18 cellular contexts compared by ENCODE assay signal in the genomic region with DNA sequence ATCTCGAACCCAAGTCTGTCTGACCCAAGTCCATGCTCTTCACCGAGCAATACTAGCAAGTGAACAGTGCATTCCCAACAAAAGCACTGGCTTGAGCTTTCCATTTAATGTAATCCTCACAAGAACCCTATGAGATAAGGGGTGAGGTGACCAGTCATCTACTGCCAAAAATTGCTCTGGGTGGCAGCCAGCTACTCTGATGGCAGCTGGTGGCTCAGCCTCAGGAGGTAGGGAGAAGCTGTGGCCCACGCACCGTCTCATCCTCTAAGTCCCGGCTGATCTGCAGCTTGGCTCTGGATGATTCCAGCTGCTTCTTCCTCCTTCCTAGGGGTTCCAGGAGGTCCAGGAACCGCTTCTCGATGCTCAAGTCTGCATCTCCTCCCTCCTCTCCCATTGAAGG.
"Had no signal": no experiment of that assay in that cellular context is flagged by ENCODE, and none has a peak within 500 bp of the region (broad histone marks: within the 10 kb centered on the region; RNA-seq: fewer than 3 reads in every experiment).

No MANE protein-coding gene starts in this region.

- ATAC-seq: activated CD4-positive, alpha-beta T cell treated with anti-CD3 and anti-CD28 coated beads for 36 hours; activated CD8-positive, alpha-beta memory T cell treated with anti-CD3 and anti-CD28 coated beads, Interleukin-2, amount 10 ng/mL, durations not matched to agents 7 days and 5 days; activated T-helper 17 cell treated with anti-CD3 and anti-CD28 coated beads, Interleukin-2, amount 50 U/mL, for 72 hours; naive thymus-derived CD8-positive, alpha-beta T cell; WTC11 had no signal

- FAIRE-seq: frontal cortex had no signal

- H3K36me3 ChIP-seq: sigmoid colon, thyroid gland had no signal

- DNase-seq: activated CD4-positive, alpha-beta memory T cell treated with anti-CD3 and anti-CD28 coated beads, Interleukin-2, amount 10 ng/mL, durations not matched to agents 7 days and 5 days; activated CD4-positive, alpha-beta T cell treated with anti-CD3 and anti-CD28 coated beads for 36 hours; activated CD8-positive, alpha-beta memory T cell treated with anti-CD3 and anti-CD28 coated beads, Interleukin-2, amount 10 ng/mL, durations not matched to agents 7 days and 5 days; activated naive CD4-positive, alpha-beta T cell treated with Interleukin-2 at 50 U/mL for 16 hours; activated naive CD8-positive, alpha-beta T cell treated with anti-CD3 and anti-CD28 coated beads, Interleukin-2, amount 10 ng/mL, durations not matched to agents 7 days and 5 days; effector CD4-positive, alpha-beta T cell; head of caudate nucleus; mesendoderm; sigmoid colon; stimulated activated CD4-positive, alpha-beta T cell treated with anti-CD3 and anti-CD28 coated beads, Interleukin-12 subunit alpha, Interleukin-12 subunit beta, amount 100 ng/mL, for 4 hours; stimulated activated CD4-positive, alpha-beta T cell treated with anti-CD3 and anti-CD28 coated beads, Interleukin-1b, Interleukin-23, amount 100 ng/mL, for 48 hours; stimulated activated CD8-positive, alpha-beta memory T cell treated with anti-CD3 and anti-CD28 coated beads, Interleukin-4, amount 100 ng/mL, for 48 hours; stimulated activated naive CD4-positive, alpha-beta T cell; thyroid gland had no signal

- H3K9me3 ChIP-seq: sigmoid colon, thyroid gland had no signal

- H3K27ac ChIP-seq: sigmoid colon, thyroid gland had no signal

- H3K4me3 ChIP-seq: sigmoid colon, thyroid gland had no signal

- H3K27me3 ChIP-seq: sigmoid colon, thyroid gland had no signal

- H3K4me1 ChIP-seq: thyroid gland had no signal
